ENCODE assay signal across 1 cellular context in the genomic region with DNA sequence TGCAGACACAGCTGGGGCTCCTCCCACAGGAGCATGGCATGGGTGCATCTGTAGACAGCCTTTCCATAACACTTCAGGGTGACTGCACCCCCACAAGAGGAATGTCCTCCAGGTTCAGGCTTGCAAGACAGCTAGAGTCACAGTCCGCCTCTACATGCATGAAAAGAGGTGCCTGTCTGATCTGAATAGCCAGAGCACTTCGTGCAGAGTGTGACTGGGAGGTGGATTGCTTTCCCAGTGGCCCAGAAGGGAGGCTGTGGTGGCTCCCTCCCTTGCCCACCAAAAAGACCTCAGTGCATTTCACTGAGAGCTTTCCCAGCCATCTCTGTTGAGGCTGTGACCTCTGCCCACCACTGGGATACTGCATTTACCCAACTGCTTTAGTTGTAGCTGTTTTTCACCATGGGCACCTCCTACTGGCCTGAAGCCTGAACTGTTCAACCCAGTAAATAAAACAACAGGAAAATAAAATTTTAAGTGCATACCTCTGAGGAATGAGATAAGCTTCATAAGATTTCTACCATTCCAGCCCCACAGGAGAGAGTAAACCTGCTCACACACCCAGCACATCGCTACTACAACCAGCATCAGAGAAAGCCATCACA.
TF ChIP-seq lines count a peak whose summit lies in the region.

No MANE protein-coding gene starts in this region.

TF ChIP-seq in H1, 55 proteins besides CTCF, POLR2A, EP300 and RAD21:
- TF ChIP-seq CEBPB (IDR thresholded peaks at IDR 0.05; ENCODE audit: low read depth, low read length) (no peak), SP2 (IDR thresholded peaks at IDR 0.05; ENCODE audit: low read length) (no peak), SAP30 (IDR thresholded peaks at IDR 0.05; ENCODE audit: insufficient read depth, insufficient replicate concordance, low read length) (no peak), EGR1 (IDR thresholded peaks at IDR 0.05; ENCODE audit: borderline replicate concordance, low read depth, low read length) (no peak), PHF8 (conservative IDR thresholded peaks at IDR 0.05; ENCODE audit: low read depth, low read length) (no peak), POU5F1 (IDR thresholded peaks at IDR 0.05; ENCODE audit: low read depth, low read length) (no peak), CREB1 (IDR thresholded peaks at IDR 0.05) (no peak), CBX5 (IDR thresholded peaks at IDR 0.05; ENCODE audit: low read depth, low read length) (no peak), BRCA1 (IDR thresholded peaks at IDR 0.05; ENCODE audit: low read depth, low read length) (no peak)
- TF ChIP-seq, protein P1, sequence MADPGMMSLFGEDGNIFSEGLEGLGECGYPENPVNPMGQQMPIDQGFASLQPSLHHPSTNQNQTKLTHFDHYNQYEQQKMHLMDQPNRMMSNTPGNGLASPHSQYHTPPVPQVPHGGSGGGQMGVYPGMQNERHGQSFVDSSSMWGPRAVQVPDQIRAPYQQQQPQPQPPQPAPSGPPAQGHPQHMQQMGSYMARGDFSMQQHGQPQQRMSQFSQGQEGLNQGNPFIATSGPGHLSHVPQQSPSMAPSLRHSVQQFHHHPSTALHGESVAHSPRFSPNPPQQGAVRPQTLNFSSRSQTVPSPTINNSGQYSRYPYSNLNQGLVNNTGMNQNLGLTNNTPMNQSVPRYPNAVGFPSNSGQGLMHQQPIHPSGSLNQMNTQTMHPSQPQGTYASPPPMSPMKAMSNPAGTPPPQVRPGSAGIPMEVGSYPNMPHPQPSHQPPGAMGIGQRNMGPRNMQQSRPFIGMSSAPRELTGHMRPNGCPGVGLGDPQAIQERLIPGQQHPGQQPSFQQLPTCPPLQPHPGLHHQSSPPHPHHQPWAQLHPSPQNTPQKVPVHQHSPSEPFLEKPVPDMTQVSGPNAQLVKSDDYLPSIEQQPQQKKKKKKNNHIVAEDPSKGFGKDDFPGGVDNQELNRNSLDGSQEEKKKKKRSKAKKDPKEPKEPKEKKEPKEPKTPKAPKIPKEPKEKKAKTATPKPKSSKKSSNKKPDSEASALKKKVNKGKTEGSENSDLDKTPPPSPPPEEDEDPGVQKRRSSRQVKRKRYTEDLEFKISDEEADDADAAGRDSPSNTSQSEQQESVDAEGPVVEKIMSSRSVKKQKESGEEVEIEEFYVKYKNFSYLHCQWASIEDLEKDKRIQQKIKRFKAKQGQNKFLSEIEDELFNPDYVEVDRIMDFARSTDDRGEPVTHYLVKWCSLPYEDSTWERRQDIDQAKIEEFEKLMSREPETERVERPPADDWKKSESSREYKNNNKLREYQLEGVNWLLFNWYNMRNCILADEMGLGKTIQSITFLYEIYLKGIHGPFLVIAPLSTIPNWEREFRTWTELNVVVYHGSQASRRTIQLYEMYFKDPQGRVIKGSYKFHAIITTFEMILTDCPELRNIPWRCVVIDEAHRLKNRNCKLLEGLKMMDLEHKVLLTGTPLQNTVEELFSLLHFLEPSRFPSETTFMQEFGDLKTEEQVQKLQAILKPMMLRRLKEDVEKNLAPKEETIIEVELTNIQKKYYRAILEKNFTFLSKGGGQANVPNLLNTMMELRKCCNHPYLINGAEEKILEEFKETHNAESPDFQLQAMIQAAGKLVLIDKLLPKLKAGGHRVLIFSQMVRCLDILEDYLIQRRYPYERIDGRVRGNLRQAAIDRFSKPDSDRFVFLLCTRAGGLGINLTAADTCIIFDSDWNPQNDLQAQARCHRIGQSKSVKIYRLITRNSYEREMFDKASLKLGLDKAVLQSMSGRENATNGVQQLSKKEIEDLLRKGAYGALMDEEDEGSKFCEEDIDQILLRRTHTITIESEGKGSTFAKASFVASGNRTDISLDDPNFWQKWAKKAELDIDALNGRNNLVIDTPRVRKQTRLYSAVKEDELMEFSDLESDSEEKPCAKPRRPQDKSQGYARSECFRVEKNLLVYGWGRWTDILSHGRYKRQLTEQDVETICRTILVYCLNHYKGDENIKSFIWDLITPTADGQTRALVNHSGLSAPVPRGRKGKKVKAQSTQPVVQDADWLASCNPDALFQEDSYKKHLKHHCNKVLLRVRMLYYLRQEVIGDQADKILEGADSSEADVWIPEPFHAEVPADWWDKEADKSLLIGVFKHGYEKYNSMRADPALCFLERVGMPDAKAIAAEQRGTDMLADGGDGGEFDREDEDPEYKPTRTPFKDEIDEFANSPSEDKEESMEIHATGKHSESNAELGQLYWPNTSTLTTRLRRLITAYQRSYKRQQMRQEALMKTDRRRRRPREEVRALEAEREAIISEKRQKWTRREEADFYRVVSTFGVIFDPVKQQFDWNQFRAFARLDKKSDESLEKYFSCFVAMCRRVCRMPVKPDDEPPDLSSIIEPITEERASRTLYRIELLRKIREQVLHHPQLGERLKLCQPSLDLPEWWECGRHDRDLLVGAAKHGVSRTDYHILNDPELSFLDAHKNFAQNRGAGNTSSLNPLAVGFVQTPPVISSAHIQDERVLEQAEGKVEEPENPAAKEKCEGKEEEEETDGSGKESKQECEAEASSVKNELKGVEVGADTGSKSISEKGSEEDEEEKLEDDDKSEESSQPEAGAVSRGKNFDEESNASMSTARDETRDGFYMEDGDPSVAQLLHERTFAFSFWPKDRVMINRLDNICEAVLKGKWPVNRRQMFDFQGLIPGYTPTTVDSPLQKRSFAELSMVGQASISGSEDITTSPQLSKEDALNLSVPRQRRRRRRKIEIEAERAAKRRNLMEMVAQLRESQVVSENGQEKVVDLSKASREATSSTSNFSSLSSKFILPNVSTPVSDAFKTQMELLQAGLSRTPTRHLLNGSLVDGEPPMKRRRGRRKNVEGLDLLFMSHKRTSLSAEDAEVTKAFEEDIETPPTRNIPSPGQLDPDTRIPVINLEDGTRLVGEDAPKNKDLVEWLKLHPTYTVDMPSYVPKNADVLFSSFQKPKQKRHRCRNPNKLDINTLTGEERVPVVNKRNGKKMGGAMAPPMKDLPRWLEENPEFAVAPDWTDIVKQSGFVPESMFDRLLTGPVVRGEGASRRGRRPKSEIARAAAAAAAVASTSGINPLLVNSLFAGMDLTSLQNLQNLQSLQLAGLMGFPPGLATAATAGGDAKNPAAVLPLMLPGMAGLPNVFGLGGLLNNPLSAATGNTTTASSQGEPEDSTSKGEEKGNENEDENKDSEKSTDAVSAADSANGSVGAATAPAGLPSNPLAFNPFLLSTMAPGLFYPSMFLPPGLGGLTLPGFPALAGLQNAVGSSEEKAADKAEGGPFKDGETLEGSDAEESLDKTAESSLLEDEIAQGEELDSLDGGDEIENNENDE (IDR thresholded peaks at IDR 0.05; ENCODE audit: insufficient replicate concordance, low read length) = no peak
